In the genomic region with DNA sequence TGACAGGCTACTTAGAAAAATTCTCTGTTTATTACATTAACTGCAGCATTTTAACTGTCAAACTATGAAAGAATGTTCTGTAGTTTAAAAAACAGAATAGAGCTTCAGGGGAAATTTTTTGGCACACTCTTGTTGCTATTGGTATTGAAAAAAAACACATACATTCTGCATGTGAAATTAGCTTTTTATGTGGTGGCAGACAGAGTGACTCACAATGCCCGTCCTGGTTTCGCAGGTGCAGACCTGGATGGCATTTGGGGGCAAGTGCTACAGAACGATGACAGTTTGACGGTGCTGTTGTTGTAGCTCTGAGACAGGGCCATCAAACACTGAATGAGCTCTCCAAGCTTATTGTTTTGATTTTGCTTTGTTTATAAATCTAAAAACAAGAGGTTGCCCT, we compare ENCODE assay signal across 14 cellular contexts.
DNase-seq lines count a peak whose midpoint lies in the region; ATAC-seq and TF ChIP-seq lines count a peak whose summit lies in the region.
"Had no signal": no experiment of that assay in that cellular context is flagged by ENCODE, and none has a peak within 500 bp of the region (broad histone marks: within the 10 kb centered on the region; RNA-seq: fewer than 3 reads in every experiment).

No MANE protein-coding gene starts in this region.

- peaks cover 10% of the 10 kb centered on the region for H3K36me3 Mint-ChIP-seq in activated naive CD8-positive, alpha-beta T cell

- no peak for TF ChIP-seq CTCF in DND-41 (IDR thresholded peaks at IDR 0.05; ENCODE audit: borderline replicate concordance, extremely low read depth, low read length, poor library complexity, severe bottlenecking)

- no peaks in the 10 kb centered on the region for H3K36me3 ChIP-seq in DND-41 (ENCODE audit: insufficient read depth, low read length)
- H3K36me3 ChIP-seq: lower lobe of right lung had no signal

- peaks cover 20% of the 10 kb centered on the region for H3K4me1 Mint-ChIP-seq in activated naive CD8-positive, alpha-beta T cell (ENCODE audit: low read depth)

- ATAC-seq in DND-41 (ENCODE audit: insufficient read depth, low read depth): peak; percentile 96
- no peak for ATAC-seq in left colon
- ATAC-seq: lower lobe of right lung, Panc1 had no signal

- no peak overlapping the region for H3K4me3 ChIP-seq in DND-41 (ENCODE audit: low read depth in 1 of 2, low read length in 2 of 2)
- H3K4me3 ChIP-seq: esophagus muscularis mucosa, lower lobe of right lung had no signal

- peak overlapping the region; percentile 8; the same call in 1 of the 2 replicates for H3K4me2 ChIP-seq in DND-41 (ENCODE audit: insufficient read depth, low read length)

- H3K9me3 ChIP-seq in DND-41 (ENCODE audit: insufficient read depth, low read length, severe bottlenecking): no peaks in the 10 kb centered on the region
- H3K9me3 ChIP-seq: esophagus muscularis mucosa, lower lobe of right lung had no signal

- H3K27ac ChIP-seq in DND-41 (ENCODE audit: low read length): peak overlapping the region; percentile 75
- H3K27ac ChIP-seq: esophagus muscularis mucosa, lower lobe of right lung had no signal

- H3K27me3 Mint-ChIP-seq in activated naive CD8-positive, alpha-beta T cell: no peaks in the 10 kb centered on the region

- intact Hi-C loops in posterior vena cava (cut with DNase I) (no loop called here), left colon (cut with DNase I, micrococcal nuclease) (no loop called here)

- no peaks in the 10 kb centered on the region for H3K27me3 ChIP-seq in DND-41 (ENCODE audit: insufficient read depth, low read length, poor library complexity)
- H3K27me3 ChIP-seq: esophagus muscularis mucosa had no signal

- 0 out of 2 replicates have a peak overlapping the region, but pooled peaks have one; percentile 22 for H2AFZ ChIP-seq in DND-41 (ENCODE audit: low read depth, low read length)

- H4K20me1 ChIP-seq in DND-41 (ENCODE audit: insufficient read depth, low read length): no peaks in the 10 kb centered on the region

- no peaks in the 10 kb centered on the region for H3K79me2 ChIP-seq in DND-41 (ENCODE audit: insufficient read depth, low read length)

- no peaks in the 10 kb centered on the region for H3K9me3 Mint-ChIP-seq in activated naive CD8-positive, alpha-beta T cell (ENCODE audit: low read depth)

- H3K9ac ChIP-seq in DND-41 (ENCODE audit: low read depth, low read length): peak overlapping the region; percentile 25

- H3K27ac Mint-ChIP-seq in activated naive CD8-positive, alpha-beta T cell: peak overlapping the region; percentile 69

- peak; percentile 77 for DNase-seq in DND-41
- peak; percentile 34 for DNase-seq in activated CD4-positive, alpha-beta T cell treated with anti-CD3 and anti-CD28 coated beads for 1 hour
- DNase-seq in stimulated activated CD4-positive, alpha-beta T cell treated with anti-CD3 and anti-CD28 coated beads, Interleukin-1b, Interleukin-23, amount 100 ng/mL, for 4 hours (ENCODE audit: low read depth in 2 of 2): peak; percentile 11 to 19
- DNase-seq in AG08396 (ENCODE audit: low spot score): no peak
- no peak for DNase-seq in posterior vena cava (ENCODE audit: low spot score)
- no peak for DNase-seq in left colon
- DNase-seq in iPS-NIHi7 (ENCODE audit: extremely low spot score): no peak
- DNase-seq: C1 segment of cervical spinal cord, GDM1, hippocampal formation, lower lobe of right lung had no signal

- peak overlapping the region; percentile 36 for H3K4me3 Mint-ChIP-seq in activated naive CD8-positive, alpha-beta T cell

- H3K4me1 ChIP-seq in DND-41 (ENCODE audit: insufficient read depth, low read length): peaks cover 28% of the 10 kb centered on the region

Comparison
In these comparisons a context has a peak if more than half of its experiments do, and no peak if none do; other contexts are left out.
1. DNase-seq: peak in DND-41 (single experiment), activated CD4-positive, alpha-beta T cell treated with anti-CD3 and anti-CD28 coated beads for 1 hour (single experiment) and stimulated activated CD4-positive, alpha-beta T cell treated with anti-CD3 and anti-CD28 coated beads, Interleukin-1b, Interleukin-23, amount 100 ng/mL, for 4 hours (2 of 2); none in AG08396 (single experiment), posterior vena cava (single experiment), left colon (0 of 2) and iPS-NIHi7 (single experiment).